ENCODE assay signal across 17 cellular contexts in genomic region chr22:28143961-28144745, GRCh38.
"Had no signal": no experiment of that assay in that cellular context is flagged by ENCODE, and none has a peak within 500 bp of the region (broad histone marks: within the 10 kb centered on the region; RNA-seq: fewer than 3 reads in every experiment).

No MANE protein-coding gene starts in this region.

- H3K27ac ChIP-seq: brain microvascular endothelial cell, coronary artery, prostate gland, right lobe of liver, upper lobe of right lung had no signal

- H3K4me3 ChIP-seq: coronary artery, lower lobe of right lung, prostate gland, right lobe of liver, spleen, upper lobe of right lung had no signal

- H3K36me3 ChIP-seq: brain microvascular endothelial cell, lower lobe of right lung, prostate gland, right lobe of liver, spleen, upper lobe of right lung had no signal

- DNase-seq: activated CD4-positive, alpha-beta memory T cell treated with anti-CD3 and anti-CD28 coated beads for 36 hours; activated CD4-positive, alpha-beta T cell treated with anti-CD3 and anti-CD28 coated beads for 36 hours; activated naive CD4-positive, alpha-beta T cell treated with Interleukin-2 at 50 U/mL for 16 hours; activated T-cell treated with anti-CD3 and anti-CD28 coated beads, Interleukin-2, amount 50 U/mL, for 1 hour; anterior cingulate cortex; brain microvascular endothelial cell; lower lobe of right lung; right lobe of liver; spleen; stimulated activated CD4-positive, alpha-beta T cell treated with anti-CD3 and anti-CD28 coated beads, Interleukin-4, amount 100 ng/mL, for 4 hours; upper lobe of right lung had no signal

- H3K4me1 ChIP-seq: prostate gland, right lobe of liver had no signal

- H3K27me3 ChIP-seq: brain microvascular endothelial cell, right lobe of liver, spleen, upper lobe of right lung had no signal

- ATAC-seq: activated CD4-positive, alpha-beta T cell treated with anti-CD3 and anti-CD28 coated beads for 36 hours; activated T-helper 17 cell treated with anti-CD3 and anti-CD28 coated beads, Interleukin-2, amount 50 U/mL, for 72 hours; lower lobe of right lung; natural killer cell treated with Interleukin-12 subunit alpha and Interleukin-12 subunit beta and Interleukin-15 and Interleukin-18, amount 100 ng/mL, for 72 hours; right lobe of liver; stimulated activated memory B cell treated with anti-CD40 and anti-IgM and Interleukin-4, amounts not matched to agents 10 μg/mL and 1 μg/mL and 100 μg/mL, for 72 hours; upper lobe of right lung; WTC11 had no signal

- H3K9me3 ChIP-seq: lower lobe of right lung, prostate gland, right lobe of liver, spleen, upper lobe of right lung had no signal
